ENCODE assay signal across 25 cellular contexts in the genomic region with DNA sequence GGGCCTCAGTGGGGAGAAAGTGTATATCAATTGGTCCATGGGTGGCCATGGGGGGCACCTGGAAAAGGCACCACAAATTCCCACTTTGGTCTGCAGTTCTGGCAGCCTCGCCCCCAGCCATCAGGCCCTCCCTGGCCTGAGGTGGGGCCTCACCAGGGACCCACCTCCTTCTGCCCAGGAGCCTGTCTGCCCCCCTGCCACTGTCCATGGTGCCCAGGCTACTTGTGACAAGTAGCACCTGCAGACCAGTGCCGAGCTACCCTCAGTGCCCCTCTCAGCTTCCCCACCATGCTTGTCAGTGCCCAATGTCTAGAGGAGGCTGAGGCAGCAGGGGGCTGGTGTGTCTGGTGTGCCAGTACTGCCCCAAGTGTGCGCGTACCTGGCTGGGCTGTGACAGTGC.
"Had no signal": no experiment of that assay in that cellular context is flagged by ENCODE, and none has a peak within 500 bp of the region (broad histone marks: within the 10 kb centered on the region; RNA-seq: fewer than 3 reads in every experiment).

No MANE protein-coding gene starts in this region.

- ATAC-seq: naive thymus-derived CD8-positive, alpha-beta T cell; psoas muscle; stimulated activated effector memory CD8-positive, alpha-beta T cell treated with anti-CD3 and anti-CD28 coated beads, Interleukin-12 subunit alpha, Interleukin-12 subunit beta, amount 100 ng/mL, for 72 hours; stimulated activated naive CD8-positive, alpha-beta T cell treated with anti-CD3 and anti-CD28 coated beads, Interleukin-15, amount 100 ng/mL, for 72 hours; stimulated activated naive CD8-positive, alpha-beta T cell treated with anti-CD3 and anti-CD28 coated beads, Interleukin-15, Interleukin-2, amounts not matched to agents 100 U/mL and 50 U/mL, for 24 hours had no signal

- H3K9ac ChIP-seq: parathyroid adenoma had no signal

- DNase-seq: naive thymus-derived CD8-positive, alpha-beta T cell; nephron progenitor cell; occipital lobe; ovary; posterior cingulate gyrus; psoas muscle; right lobe of liver; sigmoid colon; small intestine; stimulated activated CD4-positive, alpha-beta T cell treated with anti-CD3 and anti-CD28 coated beads, Interleukin-15, amount 100 ng/mL, for 24 hours; stimulated activated CD4-positive, alpha-beta T cell treated with anti-CD3 and anti-CD28 coated beads, Interleukin-2, amount 100 ng/mL, for 24 hours; stimulated activated CD4-positive, alpha-beta T cell treated with anti-CD3 and anti-CD28 coated beads, Interleukin-2, amount 100 ng/mL, for 48 hours; stimulated activated CD4-positive, alpha-beta T cell treated with anti-CD3 and anti-CD28 coated beads, Interleukin-4, amount 100 ng/mL, for 24 hours; stimulated activated naive CD4-positive, alpha-beta T cell; stimulated activated naive CD8-positive, alpha-beta T cell treated with anti-CD3 and anti-CD28 coated beads, Interleukin-15, amount 100 ng/mL, for 72 hours; stimulated activated naive CD8-positive, alpha-beta T cell treated with anti-CD3 and anti-CD28 coated beads, Interleukin-15, Interleukin-2, amounts not matched to agents 100 U/mL and 50 U/mL, for 24 hours; substantia nigra; thyroid gland; trophoblast cell had no signal

- H3K36me3 ChIP-seq: ovary, right lobe of liver, sigmoid colon, thoracic aorta, thyroid gland, tibial nerve, upper lobe of left lung, vagina had no signal

- H3K4me1 ChIP-seq: parathyroid adenoma, psoas muscle, right lobe of liver, sigmoid colon, thyroid gland, upper lobe of left lung, vagina had no signal

- H3K4me3 ChIP-seq: ovary, psoas muscle, right lobe of liver, sigmoid colon, thoracic aorta, thyroid gland, tibial nerve, upper lobe of left lung, vagina had no signal

- H3K9me3 ChIP-seq: psoas muscle, right lobe of liver, thoracic aorta, thyroid gland, upper lobe of left lung, vagina had no signal

- H3K27ac ChIP-seq: ovary, parathyroid adenoma, psoas muscle, right lobe of liver, sigmoid colon, thoracic aorta, thyroid gland, tibial nerve, upper lobe of left lung, vagina had no signal

- H3K27me3 ChIP-seq: ovary, right lobe of liver, thyroid gland, tibial nerve, upper lobe of left lung, vagina had no signal

- H2AFZ ChIP-seq: parathyroid adenoma had no signal
